Comparison of ENCODE assay signal across 8 cellular contexts in the genomic region with DNA sequence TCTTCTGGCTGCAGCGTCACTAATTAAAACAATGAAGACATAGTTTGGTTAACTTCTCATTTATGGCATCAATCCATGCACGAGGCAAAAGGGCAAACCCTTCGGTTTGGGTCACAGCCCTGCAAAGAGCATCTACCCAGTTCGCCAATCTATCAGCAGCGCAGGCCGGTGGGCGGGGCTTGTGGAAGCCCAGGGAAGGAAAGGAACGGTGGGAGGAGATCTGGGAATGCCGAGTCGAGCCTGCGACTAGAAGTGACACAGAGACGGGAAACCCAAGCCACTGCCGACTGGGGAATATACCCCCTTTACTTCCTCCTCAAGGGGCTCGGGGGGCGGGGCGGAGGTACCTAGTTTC. TPM values are rescaled to one million over a fixed set of nuclear protein-coding genes. Genes with fewer than 3 reads are reported as not detected.
DNase-seq lines count a peak whose midpoint lies in the region; ATAC-seq and TF ChIP-seq lines count a peak whose summit lies in the region.

No MANE protein-coding gene starts in this region.

- no peaks in the 10 kb centered on the region for H3K27me3 Mint-ChIP-seq in Calu3 (ENCODE audit: unreplicated experiment)
- peaks cover 13% of the 10 kb centered on the region for H3K27me3 Mint-ChIP-seq in activated T-helper 2 cell treated with anti-CD3 and anti-CD28 coated beads, Interferon-gamma antibody, Interleukin-2, Interleukin-4, amounts not matched to agents 10 μg/mL and 5 μg/mL and 100 μg/mL, durations not matched to agents 14 hours and 24 hours and 36 hours (ENCODE audit: low read depth)
- H3K27me3 Mint-ChIP-seq in neural crest cell (ENCODE audit: low read depth) = peaks cover 7% of the 10 kb centered on the region

- H3K9me3 Mint-ChIP-seq in Calu3 (ENCODE audit: low read depth, unreplicated experiment) = no peaks in the 10 kb centered on the region
- no peaks in the 10 kb centered on the region for H3K9me3 Mint-ChIP-seq in activated T-helper 2 cell treated with anti-CD3 and anti-CD28 coated beads, Interferon-gamma antibody, Interleukin-2, Interleukin-4, amounts not matched to agents 10 μg/mL and 5 μg/mL and 100 μg/mL, durations not matched to agents 14 hours and 24 hours and 36 hours
- H3K9me3 Mint-ChIP-seq in neural crest cell = no peaks in the 10 kb centered on the region

- H3K4me1 ChIP-seq in NT2/D1 (ENCODE audit: insufficient read depth, insufficient read length) = no peaks in the 10 kb centered on the region
- peaks cover 5% of the 10 kb centered on the region for H3K4me1 ChIP-seq in foreskin keratinocyte

- BruUV-seq in Calu3 (replicated peaks; lab: Mats Ljungman, UMichigan) = TSS peak; percentile 69

- peak overlapping the region; percentile 96 for H3K4me3 ChIP-seq in NT2/D1 (ENCODE audit: insufficient read length, low read depth)

- intact Hi-C loops in Calu3 (cut with micrococcal nuclease; ENCODE audit: unreplicated experiment) = loop anchor here (5.0 kb wide), 1 partner anchor 304 kb away; no protein-coding TSS in a partner anchor
- intact Hi-C loops in activated T-helper 2 cell treated with anti-CD3 and anti-CD28 coated beads, Interferon-gamma antibody, Interleukin-2, Interleukin-4, amounts not matched to agents 10 μg/mL and 5 μg/mL and 100 μg/mL, durations not matched to agents 14 hours and 24 hours and 36 hours (cut with micrococcal nuclease) = loop anchor here (5.0 to 10.0 kb wide), 3 partner anchors 181 to 536 kb away; partner anchors contain the start of genes GNS and XPOT

- H3K36me3 Mint-ChIP-seq in Calu3 (ENCODE audit: insufficient read depth, unreplicated experiment) = peaks cover 22% of the 10 kb centered on the region
- peaks cover 3% of the 10 kb centered on the region for H3K36me3 Mint-ChIP-seq in activated T-helper 2 cell treated with anti-CD3 and anti-CD28 coated beads, Interferon-gamma antibody, Interleukin-2, Interleukin-4, amounts not matched to agents 10 μg/mL and 5 μg/mL and 100 μg/mL, durations not matched to agents 14 hours and 24 hours and 36 hours (ENCODE audit: low read depth)
- H3K36me3 Mint-ChIP-seq in neural crest cell (ENCODE audit: low read depth) = no peaks in the 10 kb centered on the region

- peak; percentile 34 for ATAC-seq in GM21390 (IDR thresholded peaks at IDR 0.05; ENCODE audit: unreplicated experiment)
- peak; percentile 83 for ATAC-seq in foreskin keratinocyte

- peak overlapping the region; percentile 96 for H3K27ac Mint-ChIP-seq in Calu3 (ENCODE audit: unreplicated experiment)
- peak overlapping the region; percentile 100 for H3K27ac Mint-ChIP-seq in activated T-helper 2 cell treated with anti-CD3 and anti-CD28 coated beads, Interferon-gamma antibody, Interleukin-2, Interleukin-4, amounts not matched to agents 10 μg/mL and 5 μg/mL and 100 μg/mL, durations not matched to agents 14 hours and 24 hours and 36 hours
- peak overlapping the region; percentile 1 for H3K27ac Mint-ChIP-seq in neural crest cell (ENCODE audit: unreplicated experiment)

- H3K4me1 Mint-ChIP-seq in Calu3 (ENCODE audit: low read depth, unreplicated experiment) = peaks cover 6% of the 10 kb centered on the region
- peaks cover 40% of the 10 kb centered on the region for H3K4me1 Mint-ChIP-seq in activated T-helper 2 cell treated with anti-CD3 and anti-CD28 coated beads, Interferon-gamma antibody, Interleukin-2, Interleukin-4, amounts not matched to agents 10 μg/mL and 5 μg/mL and 100 μg/mL, durations not matched to agents 14 hours and 24 hours and 36 hours (ENCODE audit: low read depth)
- peaks cover 24% of the 10 kb centered on the region for H3K4me1 Mint-ChIP-seq in neural crest cell

- peak overlapping the region; percentile 99 for H3K4me3 Mint-ChIP-seq in Calu3 (ENCODE audit: low read depth, unreplicated experiment)
- peak overlapping the region; percentile 99 for H3K4me3 Mint-ChIP-seq in activated T-helper 2 cell treated with anti-CD3 and anti-CD28 coated beads, Interferon-gamma antibody, Interleukin-2, Interleukin-4, amounts not matched to agents 10 μg/mL and 5 μg/mL and 100 μg/mL, durations not matched to agents 14 hours and 24 hours and 36 hours (ENCODE audit: low read depth)
- peak overlapping the region; percentile 89 for H3K4me3 Mint-ChIP-seq in neural crest cell

- H3K27ac ChIP-seq in foreskin keratinocyte = peak overlapping the region; percentile 86

- CTCF ChIA-PET in Calu3 (lab: Charles Lee) = interaction anchor here (1.3 kb wide), 1 partner anchor 378 kb away, joined by 6 read pairs; the partner anchor contains the start of gene SRGAP1

- H3K36me3 ChIP-seq in NT2/D1 (ENCODE audit: insufficient read depth, insufficient read length, low read length) = no peaks in the 10 kb centered on the region

- peak overlapping the region; percentile 97 for H3K9ac ChIP-seq in NT2/D1 (ENCODE audit: insufficient read length, low read depth)

- no peaks in the 10 kb centered on the region for H3K9me3 ChIP-seq in NT2/D1 (ENCODE audit: insufficient read depth, low read length)

- TF ChIP-seq CTCF in Calu3 (IDR thresholded peaks at IDR 0.05; ENCODE audit: unreplicated experiment) (no peak), foreskin keratinocyte (conservative IDR thresholded peaks at IDR 0.05) (no peak), neural crest cell (conservative IDR thresholded peaks at IDR 0.05) (no peak)

- DNase-seq in Calu3 (peak; percentile 91), HT-29 (ENCODE audit: low spot score) (peak; percentile 93), NT2/D1 (ENCODE audit: low read depth, low spot score) (peak; percentile 82), foreskin keratinocyte (peak in 1 of 2 donors; percentile 80), neural crest cell (ENCODE audit: low read depth, low spot score) (peak; percentile 75), superior temporal gyrus (ENCODE audit: extremely low spot score) (peak; percentile 86)
- DNase-seq in activated T-helper 2 cell treated with anti-CD3 and anti-CD28 coated beads, Interferon-gamma antibody, Interleukin-2, Interleukin-4, amounts not matched to agents 10 μg/mL and 5 μg/mL and 100 μg/mL, durations not matched to agents 14 hours and 24 hours and 36 hours (ENCODE audit: low spot score) = peak; percentile 38

- no peaks in the 10 kb centered on the region for H3K27me3 ChIP-seq in NT2/D1 (ENCODE audit: insufficient read depth, insufficient read length)
- no peaks in the 10 kb centered on the region for H3K27me3 ChIP-seq in foreskin keratinocyte

RNA-seq across cellular contexts. Expression of gene KICS2, which starts 0.5 kb away (rescaled TPM):
- 12.6 and 18.3 TPM in 2 replicates for total RNA-seq in Calu3 (2022)
- total RNA-seq in HT-29 (2014; rRNA removed; shearing (Covaris generic)) = 7.1 and 9.0 TPM in 2 replicates
- total RNA-seq in activated T-helper 2 cell treated with anti-CD3 and anti-CD28 coated beads, Interferon-gamma antibody, Interleukin-2, Interleukin-4, amounts not matched to agents 10 μg/mL and 5 μg/mL and 100 μg/mL, durations not matched to agents 14 hours and 24 hours and 36 hours = 15.3 and 16.6 TPM in 2 replicates
- 5.5 and 7.7 TPM in 2 replicates for total RNA-seq in foreskin keratinocyte
- polyA plus RNA-seq in foreskin keratinocyte = 2.7 and 4.0 TPM in 2 replicates
- 5.6 and 6.9 TPM in 2 replicates for total RNA-seq in neural crest cell

Comparison
In these comparisons a context has a peak if more than half of its experiments do, and no peak if none do; other contexts are left out.
1. H3K27ac Mint-ChIP-seq: peak in every context shown above with its lines; median percentile 100 in activated T-helper 2 cell treated with anti-CD3 and anti-CD28 coated beads, Interferon-gamma antibody, Interleukin-2, Interleukin-4, amounts not matched to agents 10 μg/mL and 5 μg/mL and 100 μg/mL, durations not matched to agents 14 hours and 24 hours and 36 hours; 96 in Calu3; 1 in neural crest cell.